Comparison of ENCODE assay signal across 23 cellular contexts in the genomic region with DNA sequence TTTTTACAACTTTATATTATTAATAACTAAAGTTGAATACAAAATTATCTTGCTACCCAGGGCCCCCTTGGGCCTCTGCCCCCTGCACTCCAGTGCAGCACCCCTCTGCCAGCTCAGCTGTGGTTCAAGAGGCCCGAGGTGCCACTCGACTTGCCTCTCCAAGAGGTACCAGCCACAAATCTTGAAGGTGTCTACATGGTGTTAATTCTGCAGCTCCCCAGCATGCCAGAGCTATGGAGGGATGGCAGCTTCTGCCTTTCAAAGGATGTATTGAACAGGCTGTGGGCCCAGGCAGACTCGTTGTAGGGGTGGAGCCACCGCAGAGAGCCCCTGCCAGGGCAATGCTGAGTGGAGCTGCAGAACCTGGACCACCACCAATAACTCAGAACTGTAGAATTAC.
"Had no signal": no experiment of that assay in that cellular context is flagged by ENCODE, and none has a peak within 500 bp of the region (broad histone marks: within the 10 kb centered on the region; RNA-seq: fewer than 3 reads in every experiment).

No MANE protein-coding gene starts in this region.

- H3K27me3 ChIP-seq: brain microvascular endothelial cell, esophagus muscularis mucosa, foreskin keratinocyte, gastrocnemius medialis had no signal

- DNase-seq: activated CD4-positive, alpha-beta memory T cell treated with anti-CD3 and anti-CD28 coated beads for 36 hours; activated CD4-positive, alpha-beta T cell treated with anti-CD3 and anti-CD28 coated beads for 36 hours; activated CD4-positive, alpha-beta T cell treated with anti-CD3 and anti-CD28 coated beads, Interleukin-2, amount 10 ng/mL, durations not matched to agents 24 days and 14 days; activated CD4-positive, CD25-positive, alpha-beta regulatory T cell; activated CD4-positive, CD25-positive, alpha-beta regulatory T cell treated with anti-CD3 and anti-CD28 coated beads, Interleukin-2, amount 50 U/mL, for 72 hours; activated CD8-positive, alpha-beta T cell treated with anti-CD3 and anti-CD28 coated beads, Interleukin-2, amount 10 ng/mL, durations not matched to agents 7 days and 5 days; activated effector memory CD4-positive, alpha-beta T cell treated with Interleukin-2 at 50 U/mL for 16 hours; activated gamma-delta T cell treated with Interleukin-2 at 50 U/mL for 16 hours; activated naive CD4-positive, alpha-beta T cell treated with anti-CD3 and anti-CD28 coated beads, Interleukin-2, amount 50 U/mL, for 16 hours; activated naive CD4-positive, alpha-beta T cell treated with Interleukin-2 at 50 U/mL for 16 hours; activated T-cell treated with anti-CD3 and anti-CD28 coated beads, Interleukin-2, amount 50 U/mL, for 4 hours; amniotic stem cell; anterior cingulate cortex; brain microvascular endothelial cell; dorsolateral prefrontal cortex; effector memory CD4-positive, alpha-beta T cell; erythroblast; foreskin keratinocyte; gastrocnemius medialis; glutamatergic neuron; T-helper 2 cell had no signal

- H3K9me3 ChIP-seq: esophagus muscularis mucosa, gastrocnemius medialis had no signal

- H3K4me3 ChIP-seq: coronary artery, dorsolateral prefrontal cortex, esophagus muscularis mucosa, gastrocnemius medialis had no signal

- H3K36me3 ChIP-seq: brain microvascular endothelial cell, esophagus muscularis mucosa, gastrocnemius medialis had no signal

- H3K4me1 ChIP-seq: esophagus muscularis mucosa, foreskin keratinocyte, gastrocnemius medialis had no signal

- H3K27ac ChIP-seq: brain microvascular endothelial cell, coronary artery, dorsolateral prefrontal cortex, esophagus muscularis mucosa, foreskin keratinocyte, gastrocnemius medialis had no signal
